Comparison of ENCODE assay signal across 22 cellular contexts in genomic region chr10:85787393-85787792, GRCh38.
"Had no signal": no experiment of that assay in that cellular context is flagged by ENCODE, and none has a peak within 500 bp of the region (broad histone marks: within the 10 kb centered on the region; RNA-seq: fewer than 3 reads in every experiment).

No MANE protein-coding gene starts in this region.

- H3K9me3 ChIP-seq: colonic mucosa, esophagus squamous epithelium, gastrocnemius medialis, heart right ventricle, left lung, lower lobe of right lung, mucosa of descending colon had no signal

- H3K4me3 Mint-ChIP-seq: dendritic cell treated with granulocyte-macrophage colony-stimulating factor and Interleukin-4, amounts not matched to agents 40 ng/mL and 50 ng/mL, for 4 days; mesothelial cell of epicardium had no signal

- H3K4me1 ChIP-seq: colonic mucosa, gastrocnemius medialis, left lung had no signal

- ATAC-seq: esophagus mucosa, gastrocnemius medialis, heart right ventricle, left cardiac atrium, left lung, left ventricle myocardium superior, lower lobe of right lung, mucosa of descending colon had no signal

- H3K27me3 ChIP-seq: colonic mucosa, esophagus squamous epithelium, gastrocnemius medialis, heart right ventricle, left lung had no signal

- H3K36me3 Mint-ChIP-seq: mesothelial cell of epicardium had no signal

- H3K27me3 Mint-ChIP-seq: dendritic cell treated with granulocyte-macrophage colony-stimulating factor and Interleukin-4, amounts not matched to agents 40 ng/mL and 50 ng/mL, for 4 days had no signal

- H3K36me3 ChIP-seq: colonic mucosa, esophagus squamous epithelium, gastrocnemius medialis, heart right ventricle, left lung, lower lobe of right lung had no signal

- H3K27ac Mint-ChIP-seq: dendritic cell treated with granulocyte-macrophage colony-stimulating factor and Interleukin-4, amounts not matched to agents 40 ng/mL and 50 ng/mL, for 4 days; mesothelial cell of epicardium had no signal

- DNase-seq: colonic mucosa; cortex of kidney; effector CD4-positive, alpha-beta T cell; effector memory CD4-positive, alpha-beta T cell; erythroblast; esophagus squamous epithelium; foreskin fibroblast; foreskin melanocyte; gastrocnemius medialis; glutamatergic neuron; head of caudate nucleus; heart right ventricle; left cardiac atrium; left lung; left ventricle myocardium superior; lower lobe of right lung; mesenchymal stem cell; mucosa of descending colon had no signal

- H3K27ac ChIP-seq: colonic mucosa, epithelial cell of prostate, esophagus squamous epithelium, gastrocnemius medialis, heart right ventricle, left lung, lower lobe of right lung had no signal

- H3K9me3 Mint-ChIP-seq: dendritic cell treated with granulocyte-macrophage colony-stimulating factor and Interleukin-4, amounts not matched to agents 40 ng/mL and 50 ng/mL, for 4 days; mesothelial cell of epicardium had no signal

- H3K4me3 ChIP-seq: colonic mucosa, esophagus squamous epithelium, gastrocnemius medialis, heart right ventricle, left lung, lower lobe of right lung, mucosa of descending colon had no signal
